In genomic region chr9:94649100-94649855, GRCh38 we compare ENCODE assay signal across 11 cellular contexts. TPM values are rescaled to one million over a fixed set of nuclear protein-coding genes. Genes with fewer than 3 reads are reported as not detected.
DNase-seq lines count a peak whose midpoint lies in the region; ATAC-seq and TF ChIP-seq lines count a peak whose summit lies in the region.
"Had no signal": no experiment of that assay in that cellular context is flagged by ENCODE, and none has a peak within 500 bp of the region (broad histone marks: within the 10 kb centered on the region; RNA-seq: fewer than 3 reads in every experiment).

No MANE protein-coding gene starts in this region.

- H3K27me3 Mint-ChIP-seq in Caco-2 (ENCODE audit: insufficient read depth, unreplicated experiment): no peaks in the 10 kb centered on the region
- H3K27me3 Mint-ChIP-seq: activated naive CD8-positive, alpha-beta T cell had no signal

- peak overlapping the region; percentile 33 for H2AFZ ChIP-seq in PC-3 (ENCODE audit: low read length)

- intact Hi-C loops in PC-3 (cut with micrococcal nuclease): no loop called here
- intact Hi-C loops in Caco-2 (cut with micrococcal nuclease; ENCODE audit: unreplicated experiment): no loop called here

- H4K20me1 ChIP-seq in PC-3 (ENCODE audit: low read length): no peaks in the 10 kb centered on the region

- ATAC-seq in PC-3: peak; percentile 86

- no peak overlapping the region for H3K27ac Mint-ChIP-seq in Caco-2 (ENCODE audit: unreplicated experiment)
- H3K27ac Mint-ChIP-seq: activated naive CD8-positive, alpha-beta T cell; naive B cell had no signal

- H3K4me3 Mint-ChIP-seq in Caco-2 (ENCODE audit: unreplicated experiment): no peak overlapping the region
- H3K4me3 Mint-ChIP-seq: activated naive CD8-positive, alpha-beta T cell; naive B cell had no signal

- no peaks in the 10 kb centered on the region for H3K9me3 Mint-ChIP-seq in Caco-2 (ENCODE audit: unreplicated experiment)
- H3K9me3 Mint-ChIP-seq: naive B cell had no signal

- H3K4me1 ChIP-seq in PC-3 (ENCODE audit: insufficient read depth, low read length) (peaks cover 37% of the 10 kb centered on the region), esophagus (ENCODE audit: control insufficient read depth in 2 of 2, insufficient read depth in 2 of 2, low read length in 1 of 2) (peaks cover 0 to 8% of the 10 kb centered on the region in 2 donors), Caco-2 (no peaks in the 10 kb centered on the region)

- peaks cover 6% of the 10 kb centered on the region for H3F3A ChIP-seq in PC-3 (ENCODE audit: low read length, unreplicated experiment)

- no peaks in the 10 kb centered on the region for H3K27me3 ChIP-seq in PC-3 (ENCODE audit: low read length)
- H3K27me3 ChIP-seq in esophagus (ENCODE audit: control insufficient read depth in 1 of 2, insufficient read depth in 2 of 2, low read length in 2 of 2): no peaks in the 10 kb centered on the region
- no peaks in the 10 kb centered on the region for H3K27me3 ChIP-seq in Caco-2 (replicated peaks; ENCODE audit: control insufficient read depth, insufficient read depth, low read length)

- H3K9me2 ChIP-seq in PC-3 (replicated peaks; ENCODE audit: low read length): no peaks in the 10 kb centered on the region

- TF ChIP-seq CTCF in PC-3 (conservative IDR thresholded peaks at IDR 0.05; ENCODE audit: low read depth, low read length): no peak
- TF ChIP-seq CTCF in retinal pigment epithelial cell (conservative IDR thresholded peaks at IDR 0.05; ENCODE audit: low read depth, low read length): no peak
- TF ChIP-seq CTCF in Caco-2 (IDR thresholded peaks at IDR 0.05; ENCODE audit: insufficient read depth in 1 of 2, low read depth in 1 of 2, low read length in 1 of 2, severe bottlenecking in 1 of 2, unreplicated experiment in 1 of 2): no peak

- H3K4me3 ChIP-seq in PC-3 (ENCODE audit: low read length): peak overlapping the region; percentile 38
- H3K4me3 ChIP-seq in esophagus (ENCODE audit: low read depth in 1 of 2, low read length in 2 of 2): no peak overlapping the region
- H3K4me3 ChIP-seq in retinal pigment epithelial cell (ENCODE audit: low read length): no peak overlapping the region
- H3K4me3 ChIP-seq in Caco-2 (ENCODE audit: low read depth, low read length): no peak overlapping the region

- WGBS in esophagus, 2 donors: 69 to 72% methylated on average over 14 of the region's 14 CpGs

- H3K27ac ChIP-seq in PC-3 (ENCODE audit: low read length) (peak overlapping the region; percentile 90), esophagus (ENCODE audit: low read depth in 2 of 2, low read length in 1 of 2) (peak overlapping the region; percentile 60 to 87)

- H3K79me2 ChIP-seq in PC-3 (ENCODE audit: low read length): no peaks in the 10 kb centered on the region

- H3K4me2 ChIP-seq in PC-3 (ENCODE audit: low read length): peak overlapping the region; percentile 72

- no peaks in the 10 kb centered on the region for H3K36me3 ChIP-seq in PC-3 (ENCODE audit: low read depth, low read length)
- no peaks in the 10 kb centered on the region for H3K36me3 ChIP-seq in esophagus (ENCODE audit: control insufficient read depth in 2 of 2, insufficient read depth in 2 of 2, low read length in 1 of 2)
- H3K36me3 ChIP-seq in Caco-2 (ENCODE audit: control insufficient read depth, insufficient read depth, low read length): no peaks in the 10 kb centered on the region

- H3K4me1 Mint-ChIP-seq in Caco-2 (ENCODE audit: low read depth, unreplicated experiment): no peaks in the 10 kb centered on the region
- H3K4me1 Mint-ChIP-seq: naive B cell had no signal

- BruUV-seq in PC-3 (replicated peaks; lab: Mats Ljungman, UMichigan) (TSS peak; percentile 98), Caco-2 (replicated peaks; lab: Mats Ljungman, UMichigan) (no TSS peak)

- peak overlapping the region; percentile 35; the same call in 1 of the 2 replicates for H3K9ac ChIP-seq in PC-3 (ENCODE audit: low read length)

- POLR2A ChIA-PET in PC-3 (lab: Charles Lee; ENCODE audit: unreplicated experiment): interaction anchor here (0.5 to 1.1 kb wide), 7 partner anchors 9 to 439 kb away, joined by 3 to 7 read pairs (median 4); no protein-coding TSS in a partner anchor
- POLR2A ChIA-PET in Caco-2 (lab: Charles Lee): interaction anchor here (0.7 kb wide), 1 partner anchor 48 kb away, joined by 6 read pairs; no protein-coding TSS in a partner anchor

- CTCF ChIA-PET in PC-3 (lab: Charles Lee): interaction anchor here (0.6 to 1.3 kb wide), 6 partner anchors 19 to 349 kb away, joined by 3 to 5 read pairs (median 4); partner anchors contain the start of gene PCAT7
- CTCF ChIA-PET in Caco-2 (lab: Charles Lee): interaction anchor here (0.6 kb wide), 1 partner anchor 20 kb away, joined by 5 read pairs; no protein-coding TSS in a partner anchor

- DNase-seq in GM04504 (ENCODE audit: low read depth) (peak; percentile 71), PC-3 (peak; percentile 94), retinal pigment epithelial cell (ENCODE audit: low read depth) (peak; percentile 44), DMS 273 treated with DMSO at 0.1 percent for 48 hours (lab: John Stamatoyannopoulos, UW) (no peak), HK-2 (ENCODE audit: unreplicated experiment) (no peak), Caco-2 (no peak)
- no peak for DNase-seq in activated effector memory CD4-positive, alpha-beta T cell treated with Interleukin-2 at 50 U/mL for 16 hours
- DNase-seq: naive B cell, NCI-H510A had no signal

- H3K9me3 ChIP-seq in PC-3 (ENCODE audit: low read length): no peaks in the 10 kb centered on the region
- H3K9me3 ChIP-seq in esophagus (ENCODE audit: control insufficient read depth in 2 of 2, insufficient read depth in 1 of 2, low read depth in 1 of 2, low read length in 1 of 2): no peaks in the 10 kb centered on the region
- H3K9me3 ChIP-seq in Caco-2: no peaks in the 10 kb centered on the region

- no peaks in the 10 kb centered on the region for H3K36me3 Mint-ChIP-seq in Caco-2 (ENCODE audit: insufficient read depth, unreplicated experiment)
- H3K36me3 Mint-ChIP-seq: activated naive CD8-positive, alpha-beta T cell; naive B cell had no signal

RNA-seq across cellular contexts. Expression of gene FBP1, which starts 10.0 kb away (rescaled TPM):
- total RNA-seq in PC-3 (2014; rRNA removed): 40.4 and 48.1 TPM in 2 replicates
- 1 to 10 TPM; 1.4 to 5.7 TPM for polyA plus RNA-seq in esophagus
- 1.8 and 2.3 TPM in 2 replicates for total RNA-seq in Caco-2 (2022)

RNA-seq across cellular contexts. Expression of gene FBP2, which starts 55.7 kb away (rescaled TPM):
- total RNA-seq in PC-3 (2014; rRNA removed) (not detected in 2 replicates), Caco-2 (2022) (not detected in 2 replicates)
- polyA plus RNA-seq in esophagus: not detected

Comparison
In these comparisons a context has a peak if more than half of its experiments do, and no peak if none do; other contexts are left out.
1. DNase-seq: peak in GM04504 (single experiment), PC-3 (single experiment) and retinal pigment epithelial cell (single experiment); none in DMS 273 treated with DMSO at 0.1 percent for 48 hours (single experiment), activated effector memory CD4-positive, alpha-beta T cell treated with Interleukin-2 at 50 U/mL for 16 hours (single experiment), HK-2 (single experiment) and Caco-2 (0 of 2).
2. RNA of gene FBP1, which starts 10.0 kb away (total RNA-seq): 40.4 to 48.1 TPM in PC-3; 1.8 to 2.3 TPM in Caco-2; every median in the first group is over 10 times any median in the second.